In the genomic region with DNA sequence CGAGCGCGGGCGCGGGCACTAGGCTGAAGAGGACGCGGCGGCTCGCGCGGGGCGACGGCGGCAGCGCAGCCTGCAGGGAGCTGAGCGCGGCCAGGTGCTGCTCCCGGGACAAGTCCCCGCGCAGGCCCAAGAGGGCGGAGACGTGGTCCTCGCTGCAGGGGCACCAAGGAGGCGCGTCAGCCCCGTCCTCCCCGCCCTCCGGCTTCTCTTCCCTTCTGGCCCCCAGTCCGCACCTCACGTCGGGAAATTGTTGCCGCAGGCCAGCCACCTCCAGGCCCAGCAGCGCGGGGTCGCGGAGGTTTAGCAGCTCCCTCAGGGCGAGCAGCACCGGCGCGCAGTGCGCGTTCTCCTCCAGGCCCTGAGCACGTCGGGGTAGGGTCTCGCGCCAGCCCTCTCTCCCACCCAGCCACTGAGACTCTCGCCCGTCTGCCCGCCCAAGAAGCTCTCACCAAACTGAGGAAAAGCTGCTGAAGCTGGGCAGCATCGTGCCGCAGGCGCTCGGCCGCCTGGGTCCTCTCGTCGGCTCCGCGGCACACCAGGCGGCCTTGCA, we compare ENCODE assay signal across 8 cellular contexts.
DNase-seq lines count a peak whose midpoint lies in the region; ATAC-seq and TF ChIP-seq lines count a peak whose summit lies in the region.

No MANE protein-coding gene starts in this region.

- H3K27me3 ChIP-seq in mucosa of rectum (ENCODE audit: control insufficient read depth in 2 of 2, insufficient read depth in 2 of 2, low read length in 2 of 2) = peaks cover 0 to 2% of the 10 kb centered on the region in 2 donors

- H3K27ac ChIP-seq in mucosa of rectum (ENCODE audit: low read depth in 2 of 2, low read length in 2 of 2) = peak overlapping the region; percentile 97

- DNase-seq in DMS79 (lab: John Stamatoyannopoulos, UW) = peak; percentile 31
- no peak for DNase-seq in DMS79 treated with DMSO at 0.1 percent for 48 hours (lab: John Stamatoyannopoulos, UW)
- DNase-seq in LNCaP clone FGC (ENCODE audit: low read depth) = no peak
- DNase-seq in choroid plexus epithelial cell (ENCODE audit: low read depth) = no peak
- DNase-seq in middle frontal gyrus (ENCODE audit: extremely low spot score, low spot score) = no peak
- no peak for DNase-seq in activated naive CD4-positive, alpha-beta T cell treated with anti-CD3 and anti-CD28 coated beads, Interleukin-2, amount 50 U/mL, for 16 hours

- no peak for ATAC-seq in GM21786 (IDR thresholded peaks at IDR 0.05; ENCODE audit: unreplicated experiment)

- peak overlapping the region; percentile 85 to 93 for H3K9ac ChIP-seq in mucosa of rectum (ENCODE audit: low read depth in 1 of 2, low read length in 2 of 2)

- H3K9me3 ChIP-seq in mucosa of rectum (ENCODE audit: control insufficient read depth in 2 of 2, low read length in 2 of 2) = no peaks in the 10 kb centered on the region

- TF ChIP-seq CTCF in LNCaP clone FGC (IDR thresholded peaks at IDR 0.05; ENCODE audit: control insufficient read depth, extremely low read depth, insufficient read depth) = no peak
- TF ChIP-seq CTCF in choroid plexus epithelial cell (conservative IDR thresholded peaks at IDR 0.05; ENCODE audit: low read depth, low read length) = no peak

- H3K4me3 ChIP-seq in LNCaP clone FGC (ENCODE audit: low read depth, low read length) = peak overlapping the region; percentile 80
- peak overlapping the region; percentile 87 for H3K4me3 ChIP-seq in choroid plexus epithelial cell (ENCODE audit: low read depth, low read length)
- peak overlapping the region; percentile 86 to 92 for H3K4me3 ChIP-seq in mucosa of rectum (ENCODE audit: low read length in 2 of 2)

- peaks cover 24% of the 10 kb centered on the region in 2 donors for H3K4me1 ChIP-seq in mucosa of rectum (ENCODE audit: control insufficient read depth in 2 of 2, insufficient read depth in 2 of 2, low read length in 2 of 2)

- H3K36me3 ChIP-seq in mucosa of rectum (ENCODE audit: control insufficient read depth in 2 of 2, insufficient read depth in 2 of 2, low read length in 2 of 2) = no peaks in the 10 kb centered on the region
